ENCODE assay signal across 16 cellular contexts in the genomic region with DNA sequence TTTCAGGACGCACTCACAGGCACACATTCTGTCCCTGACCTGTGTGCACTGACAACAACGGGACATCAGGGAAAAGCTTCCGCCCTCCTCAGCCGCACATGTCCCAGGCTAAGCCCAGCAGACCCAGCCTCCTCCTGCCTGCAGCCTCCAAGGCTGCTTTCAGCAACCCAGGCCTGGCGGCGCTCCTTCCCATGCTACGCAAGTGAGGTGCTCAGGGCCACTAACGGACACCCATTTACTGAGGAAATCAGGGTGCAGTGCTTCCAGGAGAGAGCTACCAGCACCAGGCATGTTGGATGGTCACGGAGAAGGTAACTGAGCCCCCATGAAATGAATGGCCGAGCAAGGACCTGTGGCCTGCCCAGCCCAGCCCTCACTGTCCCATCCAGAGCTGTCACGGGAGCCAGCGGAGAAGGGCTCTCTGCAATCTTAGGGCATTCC. TPM values are rescaled to one million over a fixed set of nuclear protein-coding genes. Genes with fewer than 3 reads are reported as not detected.
DNase-seq lines count a peak whose midpoint lies in the region; FAIRE-seq and TF ChIP-seq lines count a peak whose summit lies in the region.
"Had no signal": no experiment of that assay in that cellular context is flagged by ENCODE, and none has a peak within 500 bp of the region (broad histone marks: within the 10 kb centered on the region; RNA-seq: fewer than 3 reads in every experiment).

No MANE protein-coding gene starts in this region.

- H3K27ac Mint-ChIP-seq in CD14-positive monocyte = no peak overlapping the region

- H3K9ac ChIP-seq in H1 (replicated peaks in 1 of 4; ENCODE audit: extremely low read depth in 1 of 4, low read depth in 3 of 4, low read length in 3 of 4) (no peak overlapping the region), neuronal stem cell (ENCODE audit: low read depth, low read length, poor library complexity) (peak overlapping the region; percentile 25)

- H4K20me1 ChIP-seq in H1 (replicated peaks in 1 of 2; ENCODE audit: control insufficient read depth in 1 of 2, insufficient read depth in 2 of 2, low read length in 2 of 2) = peaks cover 0 to 3% of the 10 kb centered on the region in 2 experiments

- peaks cover 12% of the 10 kb centered on the region for H3K4me1 Mint-ChIP-seq in CD14-positive monocyte

- no peaks in the 10 kb centered on the region for H3K23me2 ChIP-seq in H1 (ENCODE audit: low read depth, low read length)

- no peak for FAIRE-seq in H1 (lab: Jason Lieb, UNC)
- FAIRE-seq: GM12892, H54 had no signal

- no peaks in the 10 kb centered on the region for H3K9me3 Mint-ChIP-seq in CD14-positive monocyte

- H2BK120ac ChIP-seq in H1 (replicated peaks; ENCODE audit: low read depth, low read length) = no peak overlapping the region
- H2BK120ac ChIP-seq in neuronal stem cell (ENCODE audit: low read depth, low read length) = no peak overlapping the region

- no peaks in the 10 kb centered on the region for H3K27me3 Mint-ChIP-seq in CD14-positive monocyte (ENCODE audit: low read depth in 3 of 3)

- no peak for TF ChIP-seq RAD21 in H1 (IDR thresholded peaks at IDR 0.05 in 1 of 2, conservative IDR thresholded peaks at IDR 0.05 in 1 of 2; ENCODE audit: low read depth in 2 of 2, low read length in 2 of 2)

- no peak overlapping the region for H3K14ac ChIP-seq in H1 (ENCODE audit: insufficient read length)
- peak overlapping the region; percentile 63 for H3K14ac ChIP-seq in neuronal stem cell (ENCODE audit: low read length)

- H3K36me3 ChIP-seq in H1 (ENCODE audit: control insufficient read depth in 2 of 4, insufficient read depth in 4 of 4, low read length in 3 of 4) (no peaks in the 10 kb centered on the region; a peak in 1 of 8 replicates), neuronal stem cell (replicated peaks in 1 of 2; ENCODE audit: control insufficient read depth in 2 of 2, insufficient read depth in 2 of 2, low read length in 2 of 2) (peaks cover 10 to 23% of the 10 kb centered on the region in 2 donors), tibial artery (peaks cover 52 to 66% (median 56%) of the 10 kb centered on the region in 3 donors)

- H3K4me3 ChIP-seq in H1 (ENCODE audit: extremely low read depth in 1 of 4, insufficient read depth in 2 of 4, low read depth in 3 of 4, low read length in 4 of 4) = no peak overlapping the region
- no peak overlapping the region for H3K4me3 ChIP-seq in neuronal stem cell (ENCODE audit: low read length in 2 of 2)
- H3K4me3 ChIP-seq in tibial artery = no peak overlapping the region

- no peak overlapping the region for H3K56ac ChIP-seq in H1 (replicated peaks; ENCODE audit: insufficient read length, low read depth, low read length)

- no peaks in the 10 kb centered on the region for H3K27me3 ChIP-seq in H1 (replicated peaks in 1 of 4; ENCODE audit: control insufficient read depth in 3 of 4, extremely low read depth in 1 of 4, insufficient read depth in 3 of 4, low read length in 3 of 4)
- no peaks in the 10 kb centered on the region for H3K27me3 ChIP-seq in neuronal stem cell (ENCODE audit: control insufficient read depth in 3 of 3, insufficient read depth in 3 of 3, low read depth in 1 of 3, low read length in 3 of 3)
- H3K27me3 ChIP-seq in tibial artery = no peaks in the 10 kb centered on the region

- CTCF ChIA-PET in H1 (lab: Charles Lee; ENCODE audit: partially characterized antibody) = interaction anchor here (1.3 to 5.2 kb wide), 6 partner anchors 10 to 57 kb away, joined by 3 to 34 read pairs (median 4); no protein-coding TSS in a partner anchor

- H2AFZ ChIP-seq in H1 (ENCODE audit: low read length) (no peak overlapping the region), neuronal stem cell (ENCODE audit: low read length) (no peak overlapping the region)

- TF ChIP-seq EP300 in H1 (IDR thresholded peaks at IDR 0.05; ENCODE audit: borderline replicate concordance in 1 of 2, low read depth in 2 of 2, low read length in 2 of 2) = no peak

- no peak overlapping the region for H4K91ac ChIP-seq in H1 (replicated peaks; ENCODE audit: insufficient read length, low read length)
- H4K91ac ChIP-seq in neuronal stem cell (ENCODE audit: low read depth, low read length, poor library complexity) = no peak overlapping the region

- no peak overlapping the region for H4K5ac ChIP-seq in H1 (ENCODE audit: insufficient read length, low read depth, low read length)

- H3K23ac ChIP-seq in H1 (ENCODE audit: insufficient read length) (no peak overlapping the region), neuronal stem cell (ENCODE audit: low read depth, low read length, poor library complexity) (no peak overlapping the region)

- H2AK5ac ChIP-seq in H1 (ENCODE audit: low read depth, low read length) = no peak overlapping the region
- H2AK5ac ChIP-seq in neuronal stem cell (ENCODE audit: low read depth, low read length) = no peak overlapping the region

- no peaks in the 10 kb centered on the region for H3K4me1 ChIP-seq in H1 (replicated peaks in 1 of 4; ENCODE audit: control insufficient read depth in 3 of 4, insufficient read depth in 4 of 4, low read length in 3 of 4)
- H3K4me1 ChIP-seq in neuronal stem cell (ENCODE audit: control insufficient read depth in 2 of 2, insufficient read depth in 1 of 2, low read depth in 1 of 2, low read length in 2 of 2) = peaks cover 0 to 12% of the 10 kb centered on the region in 2 donors
- H3K4me1 ChIP-seq in tibial artery = peaks cover 0 to 69% (median 62%) of the 10 kb centered on the region in 4 donors

- H2BK12ac ChIP-seq in H1 (ENCODE audit: low read depth, low read length) = no peak overlapping the region
- H2BK12ac ChIP-seq in neuronal stem cell (ENCODE audit: low read length) = no peak overlapping the region

- H3K79me2 ChIP-seq in H1 (ENCODE audit: control insufficient read depth in 1 of 2, insufficient read depth in 2 of 2, low read length in 2 of 2) = no peaks in the 10 kb centered on the region; a peak in 1 of 4 replicates

- no peak overlapping the region for H4K8ac ChIP-seq in H1 (ENCODE audit: extremely low read depth, insufficient read depth, low read length)
- no peak overlapping the region for H4K8ac ChIP-seq in neuronal stem cell (ENCODE audit: low read depth, low read length)

- H3K4ac ChIP-seq in H1 (replicated peaks; ENCODE audit: insufficient read length, low read depth, low read length) = no peak overlapping the region
- H3K4ac ChIP-seq in neuronal stem cell (ENCODE audit: low read length) = no peak overlapping the region

- H3K18ac ChIP-seq in H1 (ENCODE audit: extremely low read depth, low read length) (no peak overlapping the region), neuronal stem cell (ENCODE audit: low read length) (no peak overlapping the region)

- H3K9me3 ChIP-seq in H1 (ENCODE audit: insufficient read depth in 2 of 2, low read depth in 1 of 2, low read length in 1 of 2) (no peaks in the 10 kb centered on the region), neuronal stem cell (replicated peaks in 1 of 2; ENCODE audit: control insufficient read depth in 2 of 2, insufficient read depth in 1 of 2, low read depth in 1 of 2, low read length in 2 of 2) (no peaks in the 10 kb centered on the region), tibial artery (no peaks in the 10 kb centered on the region)

- H3K79me1 ChIP-seq in H1 (ENCODE audit: low read depth, low read length) (peaks cover 6% of the 10 kb centered on the region), neuronal stem cell (ENCODE audit: low read depth, low read length) (peaks cover 13% of the 10 kb centered on the region)

- POLR2A ChIA-PET in H1 (lab: Charles Lee; ENCODE audit: partially characterized antibody) = interaction anchor here (0.6 kb wide), 1 partner anchor 275 kb away, joined by 3 read pairs; no protein-coding TSS in a partner anchor

- no peak overlapping the region for H2BK15ac ChIP-seq in H1 (ENCODE audit: low read length)
- H2BK15ac ChIP-seq in neuronal stem cell (ENCODE audit: low read length) = no peak overlapping the region

- intact Hi-C loops in CD14-positive monocyte (cut with micrococcal nuclease) (no loop called here), tibial artery (cut with DNase I; ENCODE audit: low total_unique reads) (no loop called here)

- no peak for TF ChIP-seq CTCF in CD14-positive monocyte (IDR thresholded peaks at IDR 0.05)
- TF ChIP-seq CTCF in H1 (IDR thresholded peaks at IDR 0.05; ENCODE audit: control extremely low read depth in 1 of 3, insufficient read depth in 1 of 3, low read depth in 1 of 3, low read length in 3 of 3) = no peak
- no peak for TF ChIP-seq CTCF in tibial artery (IDR thresholded peaks at IDR 0.05)

- peaks cover 57 to 66% of the 10 kb centered on the region in 2 donors for H3K36me3 Mint-ChIP-seq in CD14-positive monocyte

- 90% methylated on average over 12 of the region's 12 CpGs; no CpG with 5 or more reads in 1 of the 2 experiments for WGBS in H1 (ENCODE audit: extremely low coverage in 1 of 2, insufficient coverage in 1 of 2, insufficient read length in 1 of 2, insufficient replicate concordance in 2 of 2, low coverage in 1 of 2, low lambda C conversion rate in 2 of 2, missing lambda C conversion rate in 1 of 2), 2 experiments
- no CpG with 5 or more reads among the region's 12 CpGs for WGBS in neuronal stem cell (ENCODE audit: extremely low coverage in 2 of 2, insufficient read length in 2 of 2, insufficient replicate concordance in 1 of 2), 2 donors

- H3K4me2 ChIP-seq in H1 (ENCODE audit: insufficient read depth in 1 of 2, low read depth in 2 of 2, low read length in 2 of 2) (no peak overlapping the region), neuronal stem cell (ENCODE audit: insufficient read depth, low read length, poor library complexity, severe bottlenecking) (no peak overlapping the region)

- no peak overlapping the region for H2BK20ac ChIP-seq in H1 (ENCODE audit: low read length)

- no peak overlapping the region for H3K4me3 Mint-ChIP-seq in CD14-positive monocyte

- no peak for TF ChIP-seq POLR2A in H1 (IDR thresholded peaks at IDR 0.05; ENCODE audit: control extremely low read depth in 1 of 2, low read depth in 2 of 2, low read length in 2 of 2)

- H3K27ac ChIP-seq in H1 (ENCODE audit: low read depth, low read length) (no peak overlapping the region), neuronal stem cell (replicated peaks; ENCODE audit: low read length) (no peak overlapping the region), tibial artery (peak overlapping the region; percentile 94 to 96)

- DNase-seq in CD14-positive monocyte (ENCODE audit: low spot score) = peak; percentile 35
- no peak for DNase-seq in H1 (ENCODE audit: low read depth in 1 of 2, low spot score in 2 of 2)
- no peak for DNase-seq in neuronal stem cell (ENCODE audit: low spot score)
- DNase-seq in tibial artery = peak in 1 of 2 donors; percentile 62
- no peak for DNase-seq in amygdala (lab: John Stamatoyannopoulos, UW)
- no peak for DNase-seq in stimulated activated CD4-positive, alpha-beta T cell treated with anti-CD3 and anti-CD28 coated beads, Interleukin-4, amount 100 ng/mL, for 4 hours
- no peak for DNase-seq in AG20443 (ENCODE audit: low spot score)
- DNase-seq: COR-L47, DMS153, NCI-H1092, NCI-H2081 treated with DMSO at 0.1 percent for 48 hours, NCI-H510A treated with DMSO at 0.1 percent for 48 hours, NCI-H82, PC-3 had no signal

- peak overlapping the region; percentile 22; the same call in 1 of the 2 replicates for H2BK5ac ChIP-seq in H1 (ENCODE audit: low read depth, low read length)
- no peak overlapping the region for H2BK5ac ChIP-seq in neuronal stem cell (ENCODE audit: low read length)

RNA-seq across cellular contexts. Expression of gene MOB2, which starts 6.9 kb away (rescaled TPM):
- polyA plus RNA-seq in CD14-positive monocyte (10 to 100 TPM; 22.1 to 22.5 TPM), H1 (2011; rRNA removed) (28.2 and 28.5 TPM in 2 replicates)
- total RNA-seq in H1 (2021; fragmentation: NEBNext Ultra II Directional; extraction: Animal tissue kit (Norgen Biotek cat#: 25700)) = 18.3 and 18.6 TPM in 2 replicates
- 37.2 TPM for polyA plus RNA-seq in H1 (2011; cell fraction: cytosol; rRNA removed)
- polyA plus RNA-seq in H1 (2011; cell fraction: nucleus; rRNA removed) = 34.8 TPM
- polyA plus RNA-seq in H1 (2012, experiment 1 of 2) = 15.1 to 24.8 TPM (median 22.8 TPM) in 4 replicates
- 22.6 TPM for polyA plus RNA-seq in H1 (2012, experiment 2 of 2)
- polyA plus RNA-seq in H1 (2013, experiment 1 of 2) = 9.6 TPM
- polyA plus RNA-seq in H1 (2013, experiment 2 of 2) = 9.7 TPM
- polyA minus RNA-seq in H1 (2011; rRNA and poly(A)+ RNA removed) = 33.6 and 38.3 TPM in 2 replicates
- polyA minus RNA-seq in H1 (2011; cell fraction: cytosol; rRNA and poly(A)+ RNA removed) = 17.2 TPM
- polyA minus RNA-seq in H1 (2011; cell fraction: nucleus; rRNA and poly(A)+ RNA removed) = 14.7 TPM
- 11.1 TPM for polyA plus RNA-seq in neuronal stem cell (2013, experiment 1 of 2)
- 11.5 TPM for polyA plus RNA-seq in neuronal stem cell (2013, experiment 2 of 2)

Comparison
In these comparisons a context has a peak if more than half of its experiments do, and no peak if none do; other contexts are left out.
1. H3K27ac ChIP-seq: peak in tibial artery (2 of 2); none in H1 (single experiment) and neuronal stem cell (single experiment).